In the genomic region with DNA sequence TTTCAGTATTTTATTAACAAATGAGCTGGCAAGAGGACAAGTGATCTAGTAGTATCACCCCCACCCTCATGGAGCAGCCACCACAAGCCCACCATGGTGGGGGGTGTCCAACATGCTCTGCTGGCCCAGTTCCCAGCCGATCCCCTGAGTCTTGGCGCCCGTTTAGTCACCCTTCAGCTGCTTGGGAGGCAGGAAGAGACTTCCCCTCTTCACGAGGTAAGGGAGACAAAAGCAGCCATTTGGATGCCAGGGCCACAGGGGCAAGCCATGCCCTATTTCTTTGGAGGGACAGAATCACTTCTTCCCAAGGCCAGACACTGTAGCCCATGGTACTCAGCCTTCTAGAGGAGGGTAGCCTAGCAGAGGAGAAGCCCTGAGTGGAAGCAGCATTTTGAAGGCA, we compare ENCODE assay signal across 23 cellular contexts. TPM values are rescaled to one million over a fixed set of nuclear protein-coding genes. Genes with fewer than 3 reads are reported as not detected.
DNase-seq lines count a peak whose midpoint lies in the region; ATAC-seq and TF ChIP-seq lines count a peak whose summit lies in the region.
"Had no signal": no experiment of that assay in that cellular context is flagged by ENCODE, and none has a peak within 500 bp of the region (broad histone marks: within the 10 kb centered on the region; RNA-seq: fewer than 3 reads in every experiment).

No MANE protein-coding gene starts in this region.

- H3K4me1 Mint-ChIP-seq in immature natural killer cell = peaks cover 24 to 28% of the 10 kb centered on the region in 2 donors
- H3K4me1 Mint-ChIP-seq in stimulated activated naive B cell treated with anti-CD40 and anti-IgM and Interleukin-4, amounts not matched to agents 10 μg/mL and 1 μg/mL and 100 μg/mL, for 72 hours = peaks cover 10 to 20% of the 10 kb centered on the region in 2 donors
- H3K4me1 Mint-ChIP-seq in chondrocyte (ENCODE audit: low read depth) = no peaks in the 10 kb centered on the region

- H3K27ac Mint-ChIP-seq in immature natural killer cell = peak overlapping the region in 5 of 6 donors; percentile 19 to 78 (median 66)
- H3K27ac Mint-ChIP-seq in stimulated activated naive B cell treated with anti-CD40 and anti-IgM and Interleukin-4, amounts not matched to agents 10 μg/mL and 1 μg/mL and 100 μg/mL, for 72 hours = peak overlapping the region; percentile 11
- H3K27ac Mint-ChIP-seq in chondrocyte (ENCODE audit: unreplicated experiment) = no peak overlapping the region
- H3K27ac Mint-ChIP-seq: GM23338, HFFc6 had no signal

- H3K27me3 ChIP-seq in H7 (ENCODE audit: control insufficient read depth, insufficient read depth, low read length) (no peaks in the 10 kb centered on the region), foreskin keratinocyte (no peaks in the 10 kb centered on the region)

- H3K4me3 ChIP-seq in H7 (ENCODE audit: insufficient read depth, low read depth, low read length) = no peak overlapping the region
- H3K4me3 ChIP-seq: GM23338, HAP-1 had no signal

- no peaks in the 10 kb centered on the region; the same call in 1 of the 2 replicates for H3K36me3 ChIP-seq in H7 (replicated peaks; ENCODE audit: control insufficient read depth, insufficient read depth, low read length)

- H3K27me3 Mint-ChIP-seq in immature natural killer cell (ENCODE audit: low read depth in 3 of 3) (peaks cover 0 to 1% (median 0%) of the 10 kb centered on the region in 3 donors), chondrocyte (ENCODE audit: low read depth) (no peaks in the 10 kb centered on the region)
- H3K27me3 Mint-ChIP-seq in stimulated activated naive B cell treated with anti-CD40 and anti-IgM and Interleukin-4, amounts not matched to agents 10 μg/mL and 1 μg/mL and 100 μg/mL, for 72 hours = no peaks in the 10 kb centered on the region
- H3K27me3 Mint-ChIP-seq: IgD-negative memory B cell had no signal

- H3K36me3 Mint-ChIP-seq in immature natural killer cell (peaks cover 4 to 41% (median 27%) of the 10 kb centered on the region in 3 donors), chondrocyte (ENCODE audit: low read depth) (peaks cover 20% of the 10 kb centered on the region)
- peaks cover 27 to 67% of the 10 kb centered on the region in 2 donors for H3K36me3 Mint-ChIP-seq in stimulated activated naive B cell treated with anti-CD40 and anti-IgM and Interleukin-4, amounts not matched to agents 10 μg/mL and 1 μg/mL and 100 μg/mL, for 72 hours

- peak overlapping the region in 1 of 5 donors; percentile 1 for H3K4me3 Mint-ChIP-seq in immature natural killer cell
- H3K4me3 Mint-ChIP-seq in stimulated activated naive B cell treated with anti-CD40 and anti-IgM and Interleukin-4, amounts not matched to agents 10 μg/mL and 1 μg/mL and 100 μg/mL, for 72 hours = no peak overlapping the region
- no peak overlapping the region for H3K4me3 Mint-ChIP-seq in chondrocyte (ENCODE audit: unreplicated experiment)
- H3K4me3 Mint-ChIP-seq: GM23338, HFFc6, IgD-negative memory B cell had no signal

- TF ChIP-seq CTCF in foreskin keratinocyte (conservative IDR thresholded peaks at IDR 0.05) = no peak
- TF ChIP-seq CTCF in chondrocyte (IDR thresholded peaks at IDR 0.05) = no peak

- ATAC-seq in Right ventricle myocardium inferior (no peak), left cardiac atrium (no peak), foreskin keratinocyte (no peak)
- no peak for ATAC-seq in stimulated activated naive B cell treated with anti-CD40 and anti-IgM and Interleukin-4, amounts not matched to agents 10 μg/mL and 1 μg/mL and 100 μg/mL, for 72 hours (replicated peaks)
- ATAC-seq: GM23338 had no signal

- no peak overlapping the region for H3K27ac ChIP-seq in foreskin keratinocyte
- H3K27ac ChIP-seq: KMS-11 had no signal

- H3K9me3 Mint-ChIP-seq in immature natural killer cell = no peaks in the 10 kb centered on the region
- H3K9me3 Mint-ChIP-seq in stimulated activated naive B cell treated with anti-CD40 and anti-IgM and Interleukin-4, amounts not matched to agents 10 μg/mL and 1 μg/mL and 100 μg/mL, for 72 hours = peaks cover 3 to 6% of the 10 kb centered on the region in 2 donors
- peaks cover 8% of the 10 kb centered on the region for H3K9me3 Mint-ChIP-seq in chondrocyte (ENCODE audit: low read depth)
- H3K9me3 Mint-ChIP-seq: HFFc6 had no signal

- H3K4me1 ChIP-seq in foreskin keratinocyte = no peaks in the 10 kb centered on the region
- H3K4me1 ChIP-seq: HAP-1 had no signal

- intact Hi-C loops in Right ventricle myocardium inferior (cut with DNase I) (no loop called here), left cardiac atrium (cut with DNase I) (loop anchor here in 1 of 2 donors (10.0 kb wide), 1 partner anchor 260 kb away; no protein-coding TSS in a partner anchor)

- DNase-seq in Right ventricle myocardium inferior (ENCODE audit: missing footprints) = peak; percentile 42
- DNase-seq in left cardiac atrium = no peak
- DNase-seq in H7 = peak; percentile 4
- no peak for DNase-seq in immature natural killer cell
- DNase-seq in stimulated activated naive B cell treated with anti-CD40 and anti-IgM and Interleukin-4, amounts not matched to agents 10 μg/mL and 1 μg/mL and 100 μg/mL, for 72 hours = no peak
- no peak for DNase-seq in foreskin keratinocyte
- DNase-seq in chondrocyte (ENCODE audit: low spot score) = no peak
- DNase-seq: DMS153, DND-41, HFFc6, NCI-H1048, NCI-H1417 treated with DMSO at 0.1 percent for 48 hours, NCI-H1694 treated with DMSO at 0.1 percent for 48 hours, NCI-H2081, NCI-H226, NCI-H510A, NCI-H69, RPMI8226, SHP77 had no signal

RNA-seq across cellular contexts. Expression of gene NOD1, which starts 54.0 kb away (rescaled TPM):
- total RNA-seq in Right ventricle myocardium inferior = 8.4 TPM
- 10 to 100 TPM; 10.6 to 18.1 TPM for total RNA-seq in left cardiac atrium
- total RNA-seq in H7 (2014; rRNA removed; shearing (Covaris generic)) = 11.9 and 13.5 TPM in 2 replicates
- 1 to 10 TPM; 5.7 to 9.9 (median 7.4) TPM for polyA plus RNA-seq in immature natural killer cell
- total RNA-seq in foreskin keratinocyte = 5.7 and 5.9 TPM in 2 replicates
- polyA plus RNA-seq in foreskin keratinocyte = 2.6 and 2.9 TPM in 2 replicates
- 6.0 to 8.2 TPM (median 6.6 TPM) in 3 replicates for total RNA-seq in chondrocyte

Comparison
In these comparisons a context has a peak if more than half of its experiments do, and no peak if none do; other contexts are left out.
1. DNase-seq: peak in Right ventricle myocardium inferior (single experiment) and H7 (single experiment); none in left cardiac atrium (single experiment), immature natural killer cell (0 of 3), stimulated activated naive B cell treated with anti-CD40 and anti-IgM and Interleukin-4, amounts not matched to agents 10 μg/mL and 1 μg/mL and 100 μg/mL, for 72 hours (single experiment), foreskin keratinocyte (0 of 2) and chondrocyte (single experiment).